1 cellular context compared by ENCODE assay signal in the genomic region with DNA sequence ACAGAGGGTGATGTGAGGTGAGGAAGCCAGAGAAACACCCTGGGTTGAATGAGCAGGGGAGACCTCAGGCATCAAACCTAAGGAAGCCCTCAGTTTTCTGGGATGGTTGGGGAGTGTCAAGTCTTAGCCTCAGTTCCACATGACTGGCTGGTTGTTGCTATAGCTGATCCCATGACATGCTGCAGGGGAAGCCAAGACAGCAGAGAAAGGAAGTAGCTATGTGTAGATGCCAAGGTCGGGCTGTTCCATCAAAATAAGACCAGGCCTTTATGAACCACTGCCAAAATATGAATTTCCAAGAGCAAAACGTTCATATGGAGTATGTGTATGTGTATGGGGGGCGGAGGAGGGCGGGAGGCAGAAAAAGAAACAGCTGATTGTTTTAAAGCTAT.
TF ChIP-seq lines count a peak whose summit lies in the region.

No MANE protein-coding gene starts in this region.

TF ChIP-seq in HCT116, 20 proteins besides CTCF, POLR2A, EP300 and RAD21 (continued from another document):
- TF ChIP-seq, protein P1, sequence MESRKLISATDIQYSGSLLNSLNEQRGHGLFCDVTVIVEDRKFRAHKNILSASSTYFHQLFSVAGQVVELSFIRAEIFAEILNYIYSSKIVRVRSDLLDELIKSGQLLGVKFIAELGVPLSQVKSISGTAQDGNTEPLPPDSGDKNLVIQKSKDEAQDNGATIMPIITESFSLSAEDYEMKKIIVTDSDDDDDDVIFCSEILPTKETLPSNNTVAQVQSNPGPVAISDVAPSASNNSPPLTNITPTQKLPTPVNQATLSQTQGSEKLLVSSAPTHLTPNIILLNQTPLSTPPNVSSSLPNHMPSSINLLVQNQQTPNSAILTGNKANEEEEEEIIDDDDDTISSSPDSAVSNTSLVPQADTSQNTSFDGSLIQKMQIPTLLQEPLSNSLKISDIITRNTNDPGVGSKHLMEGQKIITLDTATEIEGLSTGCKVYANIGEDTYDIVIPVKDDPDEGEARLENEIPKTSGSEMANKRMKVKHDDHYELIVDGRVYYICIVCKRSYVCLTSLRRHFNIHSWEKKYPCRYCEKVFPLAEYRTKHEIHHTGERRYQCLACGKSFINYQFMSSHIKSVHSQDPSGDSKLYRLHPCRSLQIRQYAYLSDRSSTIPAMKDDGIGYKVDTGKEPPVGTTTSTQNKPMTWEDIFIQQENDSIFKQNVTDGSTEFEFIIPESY (IDR thresholded peaks at IDR 0.05; ENCODE audit: extremely low read depth, insufficient replicate concordance, low read length) = no peak
- TF ChIP-seq TCF7L2 (IDR thresholded peaks at IDR 0.05; ENCODE audit: borderline replicate concordance, extremely low read depth, insufficient read depth, insufficient read length) = no peak
- no peak for TF ChIP-seq JUND (IDR thresholded peaks at IDR 0.05)
- no peak for TF ChIP-seq POLR2AphosphoS5 (IDR thresholded peaks at IDR 0.05; ENCODE audit: low read depth, low read length)
- TF ChIP-seq YY1 (IDR thresholded peaks at IDR 0.05; ENCODE audit: extremely low read depth, insufficient replicate concordance, low read depth, low read length) = no peak
